32 cellular contexts compared by ENCODE assay signal in the genomic region with DNA sequence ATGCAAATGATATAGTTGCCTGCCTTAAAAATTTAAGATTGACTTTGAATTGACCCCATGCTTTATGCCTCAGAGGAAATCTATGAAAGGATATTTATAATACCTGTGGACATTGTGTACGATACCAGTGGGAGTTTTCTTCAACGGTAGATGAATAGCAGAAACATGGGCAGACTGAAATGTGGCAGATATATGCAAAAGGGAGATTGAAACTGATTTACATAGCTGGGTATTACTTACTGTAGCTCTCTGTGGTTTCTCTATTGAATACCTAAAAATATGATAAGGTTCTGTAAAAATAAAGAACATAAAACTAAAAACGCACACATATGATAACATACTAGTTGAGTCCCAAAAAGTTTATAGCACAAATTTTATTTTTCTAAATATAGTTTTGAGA.
"Had no signal": no experiment of that assay in that cellular context is flagged by ENCODE, and none has a peak within 500 bp of the region (broad histone marks: within the 10 kb centered on the region; RNA-seq: fewer than 3 reads in every experiment).

No MANE protein-coding gene starts in this region.

- H3K27me3 Mint-ChIP-seq: activated CD4-positive, alpha-beta T cell treated with anti-CD3 and anti-CD28 coated beads, Interleukin-2, amount 10 ng/mL, durations not matched to agents 24 days and 14 days; central memory CD8-positive, alpha-beta T cell had no signal

- ATAC-seq: activated CD8-positive, alpha-beta T cell treated with anti-CD3 and anti-CD28 coated beads for 36 hours; activated T-cell treated with anti-CD3 and anti-CD28 coated beads, Interleukin-2, amount 50 U/mL, for 72 hours; activated T-helper 17 cell treated with anti-CD3 and anti-CD28 coated beads, Interleukin-2, amount 50 U/mL, for 72 hours had no signal

- H3K4me1 ChIP-seq: ascending aorta had no signal

- H3K27ac Mint-ChIP-seq: activated CD4-positive, alpha-beta T cell treated with anti-CD3 and anti-CD28 coated beads, Interleukin-2, amount 10 ng/mL, durations not matched to agents 24 days and 14 days; activated CD8-positive, alpha-beta T cell treated with anti-CD3 and anti-CD28 coated beads for 36 hours; activated naive CD4-positive, alpha-beta T cell treated with anti-CD3 and anti-CD28 coated beads, Interleukin-2, amount 50 U/mL, for 24 hours; activated naive CD8-positive, alpha-beta T cell treated with anti-CD3 and anti-CD28 coated beads, Interleukin-2, amount 10 ng/mL, durations not matched to agents 7 days and 5 days; activated T-cell treated with anti-CD3 and anti-CD28 coated beads, Interleukin-2, amount 50 U/mL, for 72 hours; activated T-helper 17 cell treated with anti-CD3 and anti-CD28 coated beads, Interleukin-2, amount 50 U/mL, for 72 hours had no signal

- H3K4me3 ChIP-seq: ascending aorta, cardiac muscle cell had no signal

- H3K9me3 Mint-ChIP-seq: activated CD4-positive, alpha-beta T cell treated with anti-CD3 and anti-CD28 coated beads, Interleukin-2, amount 10 ng/mL, durations not matched to agents 24 days and 14 days; activated CD8-positive, alpha-beta T cell treated with anti-CD3 and anti-CD28 coated beads for 36 hours; activated naive CD4-positive, alpha-beta T cell treated with anti-CD3 and anti-CD28 coated beads, Interleukin-2, amount 50 U/mL, for 24 hours; activated naive CD8-positive, alpha-beta T cell treated with anti-CD3 and anti-CD28 coated beads, Interleukin-2, amount 10 ng/mL, durations not matched to agents 7 days and 5 days; activated T-helper 17 cell treated with anti-CD3 and anti-CD28 coated beads, Interleukin-2, amount 50 U/mL, for 72 hours had no signal

- DNase-seq: activated CD4-positive, alpha-beta T cell treated with anti-CD3 and anti-CD28 coated beads, Interleukin-2, amount 10 ng/mL, durations not matched to agents 24 days and 14 days; activated CD4-positive, alpha-beta T cell treated with anti-CD3 and anti-CD28 coated beads, Interleukin-2, amount 50 U/mL, for 4 hours; activated CD4-positive, CD25-positive, alpha-beta regulatory T cell; activated CD8-positive, alpha-beta T cell treated with anti-CD3 and anti-CD28 coated beads for 36 hours; activated gamma-delta T cell; activated naive CD4-positive, alpha-beta T cell treated with Interleukin-2 at 50 U/mL for 16 hours; activated naive CD8-positive, alpha-beta T cell treated with anti-CD3 and anti-CD28 coated beads, Interleukin-2, amount 10 ng/mL, durations not matched to agents 7 days and 5 days; activated T-cell treated with anti-CD3 and anti-CD28 coated beads, Interleukin-2, amount 50 U/mL, for 1 hour; activated T-cell treated with anti-CD3 and anti-CD28 coated beads, Interleukin-2, amount 50 U/mL, for 72 hours; amygdala; KG1; MM.1S; MV-4-11; NCI-H1092 treated with DMSO at 0.1 percent for 48 hours; NCI-H1417; NCI-H146; NCI-H187; NCI-H2081; NCI-H2171 treated with DMSO at 0.1 percent for 48 hours; NCI-H226; NCI-H446 treated with DMSO at 0.1 percent for 48 hours; NCI-H524; NCI-H748 treated with DMSO at 0.1 percent for 48 hours; OCI-M1; Right ventricle myocardium superior; T1000; WERI-Rb-1 had no signal

- H3K9me3 ChIP-seq: ascending aorta had no signal

- H3K36me3 Mint-ChIP-seq: activated naive CD4-positive, alpha-beta T cell treated with anti-CD3 and anti-CD28 coated beads, Interleukin-2, amount 50 U/mL, for 24 hours; activated naive CD8-positive, alpha-beta T cell treated with anti-CD3 and anti-CD28 coated beads, Interleukin-2, amount 10 ng/mL, durations not matched to agents 7 days and 5 days had no signal

- H3K36me3 ChIP-seq: ascending aorta, cardiac muscle cell, WERI-Rb-1 had no signal

- H3K27ac ChIP-seq: ascending aorta, cardiac muscle cell, WERI-Rb-1 had no signal

- H3K27me3 ChIP-seq: ascending aorta, cardiac muscle cell had no signal

- H3K4me1 Mint-ChIP-seq: activated CD4-positive, alpha-beta T cell treated with anti-CD3 and anti-CD28 coated beads, Interleukin-2, amount 10 ng/mL, durations not matched to agents 24 days and 14 days; activated naive CD4-positive, alpha-beta T cell treated with anti-CD3 and anti-CD28 coated beads, Interleukin-2, amount 50 U/mL, for 24 hours; activated naive CD8-positive, alpha-beta T cell treated with anti-CD3 and anti-CD28 coated beads, Interleukin-2, amount 10 ng/mL, durations not matched to agents 7 days and 5 days; activated T-helper 17 cell treated with anti-CD3 and anti-CD28 coated beads, Interleukin-2, amount 50 U/mL, for 72 hours; central memory CD8-positive, alpha-beta T cell had no signal

- H3K4me3 Mint-ChIP-seq: activated CD4-positive, alpha-beta T cell treated with anti-CD3 and anti-CD28 coated beads, Interleukin-2, amount 10 ng/mL, durations not matched to agents 24 days and 14 days; activated CD8-positive, alpha-beta T cell treated with anti-CD3 and anti-CD28 coated beads for 36 hours; activated naive CD4-positive, alpha-beta T cell treated with anti-CD3 and anti-CD28 coated beads, Interleukin-2, amount 50 U/mL, for 24 hours; activated naive CD8-positive, alpha-beta T cell treated with anti-CD3 and anti-CD28 coated beads, Interleukin-2, amount 10 ng/mL, durations not matched to agents 7 days and 5 days; activated T-cell treated with anti-CD3 and anti-CD28 coated beads, Interleukin-2, amount 50 U/mL, for 72 hours; activated T-helper 17 cell treated with anti-CD3 and anti-CD28 coated beads, Interleukin-2, amount 50 U/mL, for 72 hours; central memory CD8-positive, alpha-beta T cell had no signal
